In the genomic region with DNA sequence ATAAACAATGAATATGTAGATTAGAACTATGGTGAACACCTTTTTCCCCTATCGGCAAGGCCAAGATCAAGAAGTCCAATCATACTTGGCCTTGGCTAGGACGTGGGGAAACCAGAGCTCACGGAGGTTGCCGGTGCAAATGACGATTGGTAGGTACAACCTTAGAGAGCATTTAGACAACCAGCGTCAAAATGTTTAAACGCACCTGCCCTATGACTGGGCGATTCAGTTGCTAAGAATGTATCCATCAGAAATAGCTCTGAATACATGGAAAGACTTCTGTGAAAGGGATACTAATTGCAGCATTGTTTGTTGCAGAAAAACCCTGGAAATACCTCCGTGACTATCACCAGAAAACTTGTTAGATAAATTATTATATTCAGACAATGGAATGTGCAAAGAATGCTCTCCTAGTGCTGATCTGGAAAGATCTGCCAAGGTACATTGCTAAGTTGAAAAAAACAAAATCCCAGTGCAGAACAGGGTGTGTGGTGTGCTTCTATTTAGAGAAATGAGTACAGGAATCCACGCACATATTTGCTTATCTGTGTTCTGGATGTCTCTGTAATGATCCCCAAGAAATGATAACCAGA, we compare ENCODE assay signal across 1 cellular context.
TF ChIP-seq lines count a peak whose summit lies in the region.

No MANE protein-coding gene starts in this region.

TF ChIP-seq in HepG2, 621 proteins besides CTCF, POLR2A, EP300 and RAD21 (continued from another document):
- TF ChIP-seq HNF4G (IDR thresholded peaks at IDR 0.05; ENCODE audit: borderline replicate concordance, low read depth, low read length) = no peak
- no peak for TF ChIP-seq HNF4G (CRISPR knock-in tag; IDR thresholded peaks at IDR 0.05; ENCODE audit: borderline replicate concordance, low read depth)
- no peak for TF ChIP-seq GATA4 (IDR thresholded peaks at IDR 0.05; ENCODE audit: borderline replicate concordance, low read depth)
- no peak for TF ChIP-seq ZNF629 (CRISPR knock-in tag; conservative IDR thresholded peaks at IDR 0.05)
- no peak for TF ChIP-seq NPAS2 (CRISPR knock-in tag; IDR thresholded peaks at IDR 0.05; ENCODE audit: borderline replicate concordance)
- TF ChIP-seq RBFOX2 (IDR thresholded peaks at IDR 0.05; ENCODE audit: low read depth, low read length) = no peak
TF ChIP-seq in HepG2: peak in this region for 0.
